ENCODE assay signal across 1 cellular context in genomic region chr21:25912402-25912746, GRCh38.
TF ChIP-seq lines count a peak whose summit lies in the region.

No MANE protein-coding gene starts in this region.

TF ChIP-seq in WTC11, 78 proteins besides CTCF, POLR2A, EP300 and RAD21 (continued from another document):
- TF ChIP-seq, protein P1, sequence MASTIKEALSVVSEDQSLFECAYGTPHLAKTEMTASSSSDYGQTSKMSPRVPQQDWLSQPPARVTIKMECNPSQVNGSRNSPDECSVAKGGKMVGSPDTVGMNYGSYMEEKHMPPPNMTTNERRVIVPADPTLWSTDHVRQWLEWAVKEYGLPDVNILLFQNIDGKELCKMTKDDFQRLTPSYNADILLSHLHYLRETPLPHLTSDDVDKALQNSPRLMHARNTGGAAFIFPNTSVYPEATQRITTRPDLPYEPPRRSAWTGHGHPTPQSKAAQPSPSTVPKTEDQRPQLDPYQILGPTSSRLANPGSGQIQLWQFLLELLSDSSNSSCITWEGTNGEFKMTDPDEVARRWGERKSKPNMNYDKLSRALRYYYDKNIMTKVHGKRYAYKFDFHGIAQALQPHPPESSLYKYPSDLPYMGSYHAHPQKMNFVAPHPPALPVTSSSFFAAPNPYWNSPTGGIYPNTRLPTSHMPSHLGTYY (CRISPR knock-in tag; IDR thresholded peaks at IDR 0.05) = no peak
- TF ChIP-seq ATF2 (CRISPR knock-in tag; IDR thresholded peaks at IDR 0.05; ENCODE audit: borderline replicate concordance, low read depth) = no peak
- no peak for TF ChIP-seq ZNF317 (CRISPR knock-in tag; IDR thresholded peaks at IDR 0.05; ENCODE audit: borderline replicate concordance, low read depth)
- TF ChIP-seq, protein P2, sequence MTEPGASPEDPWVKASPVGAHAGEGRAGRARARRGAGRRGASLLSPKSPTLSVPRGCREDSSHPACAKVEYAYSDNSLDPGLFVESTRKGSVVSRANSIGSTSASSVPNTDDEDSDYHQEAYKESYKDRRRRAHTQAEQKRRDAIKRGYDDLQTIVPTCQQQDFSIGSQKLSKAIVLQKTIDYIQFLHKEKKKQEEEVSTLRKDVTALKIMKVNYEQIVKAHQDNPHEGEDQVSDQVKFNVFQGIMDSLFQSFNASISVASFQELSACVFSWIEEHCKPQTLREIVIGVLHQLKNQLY (CRISPR knock-in tag; IDR thresholded peaks at IDR 0.05) = no peak
- TF ChIP-seq PRRX2 (CRISPR knock-in tag; IDR thresholded peaks at IDR 0.05) = no peak
